ENCODE assay signal across 15 cellular contexts in the genomic region with DNA sequence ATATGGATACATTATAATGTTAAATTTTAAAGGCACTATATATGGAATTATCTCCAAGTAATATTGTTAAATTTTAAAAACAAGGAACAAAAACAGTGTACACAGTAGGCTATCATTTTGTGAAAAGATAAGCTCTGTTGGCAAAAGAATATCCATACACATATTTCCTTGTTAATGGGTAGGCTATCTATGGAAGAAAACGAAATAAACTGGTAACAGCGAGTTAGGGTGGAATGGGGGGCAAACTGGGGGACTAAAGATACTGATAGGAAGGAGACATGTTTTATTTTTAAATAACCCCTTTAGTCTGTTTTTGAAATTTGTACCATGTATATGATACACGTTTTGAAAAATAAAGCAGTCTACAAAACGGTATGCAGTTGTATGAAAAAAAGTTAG. TPM values are rescaled to one million over a fixed set of nuclear protein-coding genes. Genes with fewer than 3 reads are reported as not detected.
A peak's percentile ranks its signal among the peaks of the same experiment; 100 is the strongest.
DNase-seq lines count a peak whose midpoint lies in the region; ATAC-seq and TF ChIP-seq lines count a peak whose summit lies in the region.
"Had no signal": no experiment of that assay in that cellular context is flagged by ENCODE, and none has a peak within 500 bp of the region (broad histone marks: within the 10 kb centered on the region; RNA-seq: fewer than 3 reads in every experiment).

No MANE protein-coding gene starts in this region.

- H3K36me3 ChIP-seq in CD4-positive, alpha-beta memory T cell (ENCODE audit: insufficient read depth, low read length), result no peaks in the 10 kb centered on the region
- H3K36me3 ChIP-seq in GM23338 (ENCODE audit: insufficient read depth), result 0 out of 2 replicates have a peak, but pooled peaks cover 3% of the 10 kb centered on the region
- H3K36me3 ChIP-seq: thoracic aorta had no signal

- H3K4me1 ChIP-seq in CD4-positive, alpha-beta memory T cell (ENCODE audit: insufficient read depth, low read length), result peaks cover 66% of the 10 kb centered on the region
- H3K4me1 ChIP-seq in GM23338 (ENCODE audit: insufficient read depth), result peaks cover 47% of the 10 kb centered on the region

- H3K9me3 ChIP-seq in CD4-positive, alpha-beta memory T cell (ENCODE audit: control insufficient read depth in 1 of 2, low read length in 2 of 2), result no peaks in the 10 kb centered on the region
- H3K9me3 ChIP-seq: thoracic aorta had no signal

- peaks cover 3% of the 10 kb centered on the region; the same call in 1 of the 2 replicates for H3K9me2 ChIP-seq in GM23338 (ENCODE audit: insufficient read depth)

- peaks cover 5% of the 10 kb centered on the region for H3K79me2 ChIP-seq in GM23338 (replicated peaks; ENCODE audit: insufficient read depth)

- H3K9me3 Mint-ChIP-seq in CD4-positive, alpha-beta memory T cell, result no peaks in the 10 kb centered on the region
- H3K9me3 Mint-ChIP-seq in GM23338, result peaks cover 29% of the 10 kb centered on the region
- peaks cover 17% of the 10 kb centered on the region for H3K9me3 Mint-ChIP-seq in activated T-helper 2 cell treated with anti-CD3 and anti-CD28 coated beads, Interferon-gamma antibody, Interleukin-2, Interleukin-4, amounts not matched to agents 10 μg/mL and 5 μg/mL and 100 μg/mL, durations not matched to agents 14 hours and 24 hours and 36 hours
- H3K9me3 Mint-ChIP-seq in natural killer cell treated with Interleukin-12 subunit alpha and Interleukin-12 subunit beta and Interleukin-15 and Interleukin-18, amount 100 ng/mL, for 72 hours, result no peaks in the 10 kb centered on the region
- H3K9me3 Mint-ChIP-seq: HFFc6 had no signal

- H3K4me3 Mint-ChIP-seq in CD4-positive, alpha-beta memory T cell, result peak overlapping the region in 4 of 8 donors; percentile 13 to 61 (median 32)
- peak overlapping the region; percentile 33; the same call in 1 of the 3 replicates for H3K4me3 Mint-ChIP-seq in GM23338
- H3K4me3 Mint-ChIP-seq in activated T-helper 2 cell treated with anti-CD3 and anti-CD28 coated beads, Interferon-gamma antibody, Interleukin-2, Interleukin-4, amounts not matched to agents 10 μg/mL and 5 μg/mL and 100 μg/mL, durations not matched to agents 14 hours and 24 hours and 36 hours (ENCODE audit: low read depth), result no peak overlapping the region
- H3K4me3 Mint-ChIP-seq in natural killer cell treated with Interleukin-12 subunit alpha and Interleukin-12 subunit beta and Interleukin-15 and Interleukin-18, amount 100 ng/mL, for 72 hours, result no peak overlapping the region
- H3K4me3 Mint-ChIP-seq: HFFc6 had no signal

- peaks cover 7% of the 10 kb centered on the region; the same call in 1 of the 2 replicates for H3F3A ChIP-seq in GM23338 (replicated peaks; ENCODE audit: low read depth)

- peaks cover 0 to 10% of the 10 kb centered on the region in 2 donors for H3K36me3 Mint-ChIP-seq in CD4-positive, alpha-beta memory T cell
- peaks cover 33% of the 10 kb centered on the region for H3K36me3 Mint-ChIP-seq in GM23338 (ENCODE audit: low read depth)
- peaks cover 4% of the 10 kb centered on the region for H3K36me3 Mint-ChIP-seq in activated T-helper 2 cell treated with anti-CD3 and anti-CD28 coated beads, Interferon-gamma antibody, Interleukin-2, Interleukin-4, amounts not matched to agents 10 μg/mL and 5 μg/mL and 100 μg/mL, durations not matched to agents 14 hours and 24 hours and 36 hours (ENCODE audit: low read depth)
- no peaks in the 10 kb centered on the region for H3K36me3 Mint-ChIP-seq in natural killer cell treated with Interleukin-12 subunit alpha and Interleukin-12 subunit beta and Interleukin-15 and Interleukin-18, amount 100 ng/mL, for 72 hours

- H3K4me2 ChIP-seq in GM23338, result peak overlapping the region; percentile 47

- ATAC-seq in GM23338, result no peak
- no peak for ATAC-seq in natural killer cell treated with Interleukin-12 subunit alpha and Interleukin-12 subunit beta and Interleukin-15 and Interleukin-18, amount 100 ng/mL, for 72 hours

- H3K27me3 ChIP-seq in CD4-positive, alpha-beta memory T cell (ENCODE audit: insufficient read depth, low read length), result no peaks in the 10 kb centered on the region
- H3K27me3 ChIP-seq in GM23338 (ENCODE audit: insufficient read depth), result peaks cover 30% of the 10 kb centered on the region
- H3K27me3 ChIP-seq: dorsolateral prefrontal cortex had no signal

- peak overlapping the region; percentile 93 to 100 (median 96) for H3K27ac Mint-ChIP-seq in CD4-positive, alpha-beta memory T cell
- H3K27ac Mint-ChIP-seq in GM23338, result no peak overlapping the region
- H3K27ac Mint-ChIP-seq in activated T-helper 2 cell treated with anti-CD3 and anti-CD28 coated beads, Interferon-gamma antibody, Interleukin-2, Interleukin-4, amounts not matched to agents 10 μg/mL and 5 μg/mL and 100 μg/mL, durations not matched to agents 14 hours and 24 hours and 36 hours, result peak overlapping the region; percentile 53
- peak overlapping the region; percentile 94 to 96 for H3K27ac Mint-ChIP-seq in natural killer cell treated with Interleukin-12 subunit alpha and Interleukin-12 subunit beta and Interleukin-15 and Interleukin-18, amount 100 ng/mL, for 72 hours

- H3K27me3 Mint-ChIP-seq in CD4-positive, alpha-beta memory T cell, result no peaks in the 10 kb centered on the region
- H3K27me3 Mint-ChIP-seq in GM23338 (ENCODE audit: insufficient read depth, low read depth, poor library complexity), result peaks cover 32% of the 10 kb centered on the region
- H3K27me3 Mint-ChIP-seq in activated T-helper 2 cell treated with anti-CD3 and anti-CD28 coated beads, Interferon-gamma antibody, Interleukin-2, Interleukin-4, amounts not matched to agents 10 μg/mL and 5 μg/mL and 100 μg/mL, durations not matched to agents 14 hours and 24 hours and 36 hours (ENCODE audit: low read depth), result no peaks in the 10 kb centered on the region
- no peaks in the 10 kb centered on the region for H3K27me3 Mint-ChIP-seq in natural killer cell treated with Interleukin-12 subunit alpha and Interleukin-12 subunit beta and Interleukin-15 and Interleukin-18, amount 100 ng/mL, for 72 hours

- no peak overlapping the region for H2AFZ ChIP-seq in GM23338

- peak overlapping the region; percentile 76 for H3K27ac ChIP-seq in CD4-positive, alpha-beta memory T cell (ENCODE audit: low read depth, low read length)
- no peak overlapping the region for H3K27ac ChIP-seq in GM23338 (ENCODE audit: low read depth)
- H3K27ac ChIP-seq: thoracic aorta had no signal

- no peak for TF ChIP-seq CTCF in GM23338 (conservative IDR thresholded peaks at IDR 0.05; ENCODE audit: low read depth in 2 of 2)

- CTCF ChIA-PET in CD4-positive, alpha-beta memory T cell (lab: Charles Lee; ENCODE audit: partially characterized antibody), result interaction anchor here (0.9 to 1.9 kb wide), 4 partner anchors 20 to 267 kb away, joined by 3 to 7 read pairs (median 5); a partner anchor contains a TSS

- intact Hi-C loops in CD4-positive, alpha-beta memory T cell (cut with micrococcal nuclease), result loop anchor here (2.0 to 5.0 kb wide), 2 partner anchors 57 to 900 kb away; a partner anchor contains a TSS
- intact Hi-C loops in activated T-helper 2 cell treated with anti-CD3 and anti-CD28 coated beads, Interferon-gamma antibody, Interleukin-2, Interleukin-4, amounts not matched to agents 10 μg/mL and 5 μg/mL and 100 μg/mL, durations not matched to agents 14 hours and 24 hours and 36 hours (cut with micrococcal nuclease), result loop anchor here (2.0 to 10.0 kb wide), 10 partner anchors 45 to 1193 kb away; a partner anchor contains a TSS

- DNase-seq in CD4-positive, alpha-beta memory T cell, result no peak
- no peak for DNase-seq in GM23338 (ENCODE audit: low spot score)
- DNase-seq in activated T-helper 2 cell treated with anti-CD3 and anti-CD28 coated beads, Interferon-gamma antibody, Interleukin-2, Interleukin-4, amounts not matched to agents 10 μg/mL and 5 μg/mL and 100 μg/mL, durations not matched to agents 14 hours and 24 hours and 36 hours (ENCODE audit: low spot score), result no peak
- DNase-seq in natural killer cell treated with Interleukin-12 subunit alpha and Interleukin-12 subunit beta and Interleukin-15 and Interleukin-18, amount 100 ng/mL, for 72 hours (ENCODE audit: low spot score), result no peak
- no peak for DNase-seq in activated gamma-delta T cell (lab: John Stamatoyannopoulos, UW)
- no peak for DNase-seq in stimulated activated naive CD4-positive, alpha-beta T cell treated with Interleukin-2 at 50 U/mL for 16 hours (lab: John Stamatoyannopoulos, UW)
- DNase-seq in stimulated activated CD4-positive, alpha-beta T cell treated with anti-CD3 and anti-CD28 coated beads, Interleukin-4, amount 100 ng/mL, for 24 hours, result no peak
- DNase-seq: C1 segment of cervical spinal cord, DND-41, dorsolateral prefrontal cortex, glutamatergic neuron, HFFc6, NCI-H2081, NCI-H526 treated with DMSO at 0.1 percent for 48 hours had no signal

- H3K4me3 ChIP-seq in CD4-positive, alpha-beta memory T cell (ENCODE audit: low read length in 2 of 2), result no peak overlapping the region
- no peak overlapping the region for H3K4me3 ChIP-seq in GM23338
- H3K4me3 ChIP-seq: thoracic aorta had no signal

- POLR2A ChIA-PET in CD4-positive, alpha-beta memory T cell (lab: Charles Lee; ENCODE audit: partially characterized antibody), result interaction anchor here (0.9 to 3.5 kb wide), 7 partner anchors 20 to 1285 kb away, joined by 4 to 33 read pairs (median 6); a partner anchor contains a TSS

- peaks cover 35 to 73% (median 59%) of the 10 kb centered on the region in 4 donors for H3K4me1 Mint-ChIP-seq in CD4-positive, alpha-beta memory T cell
- H3K4me1 Mint-ChIP-seq in GM23338, result peaks cover 43% of the 10 kb centered on the region
- peaks cover 56% of the 10 kb centered on the region for H3K4me1 Mint-ChIP-seq in activated T-helper 2 cell treated with anti-CD3 and anti-CD28 coated beads, Interferon-gamma antibody, Interleukin-2, Interleukin-4, amounts not matched to agents 10 μg/mL and 5 μg/mL and 100 μg/mL, durations not matched to agents 14 hours and 24 hours and 36 hours (ENCODE audit: low read depth)
- peaks cover 35 to 52% of the 10 kb centered on the region in 2 donors for H3K4me1 Mint-ChIP-seq in natural killer cell treated with Interleukin-12 subunit alpha and Interleukin-12 subunit beta and Interleukin-15 and Interleukin-18, amount 100 ng/mL, for 72 hours (ENCODE audit: low read depth in 2 of 2)

- H4K20me1 ChIP-seq in GM23338 (replicated peaks; ENCODE audit: insufficient read depth), result no peaks in the 10 kb centered on the region

TF ChIP-seq in GM23338, 12 proteins besides CTCF, POLR2A, EP300 and RAD21 (continues in another document):
- TF ChIP-seq CREB1 (CRISPR knock-in tag; IDR thresholded peaks at IDR 0.05; ENCODE audit: low read depth) (no peak), STAT1 (IDR thresholded peaks at IDR 0.05; ENCODE audit: unreplicated experiment) (no peak), NANOG (IDR thresholded peaks at IDR 0.05; ENCODE audit: borderline replicate concordance) (no peak)

RNA-seq across cellular contexts. Expression of a gene that starts 3.6 kb away (rescaled TPM):
- 10 to 100 TPM; 16.8 to 17.4 TPM for total RNA-seq in CD4-positive, alpha-beta memory T cell
- 10 to 100 TPM; 34.0 to 40.4 TPM for polyA plus RNA-seq in CD4-positive, alpha-beta memory T cell
- 21.5 and 24.6 TPM in 2 replicates for total RNA-seq in GM23338 (2014; rRNA removed; shearing (Covaris generic))
- polyA plus RNA-seq in GM23338 (2016; fragmentation: Nextera tagmentation; extraction: Ambion mirVana), result 18.2 and 18.6 TPM in 2 replicates
- total RNA-seq in activated T-helper 2 cell treated with anti-CD3 and anti-CD28 coated beads, Interferon-gamma antibody, Interleukin-2, Interleukin-4, amounts not matched to agents 10 μg/mL and 5 μg/mL and 100 μg/mL, durations not matched to agents 14 hours and 24 hours and 36 hours, result 21.1 and 24.4 TPM in 2 replicates
- total RNA-seq in natural killer cell treated with Interleukin-12 subunit alpha and Interleukin-12 subunit beta and Interleukin-15 and Interleukin-18, amount 100 ng/mL, for 72 hours, result 10 to 100 TPM; 22.1 to 24.9 TPM
